Comparison of ENCODE assay signal across 17 cellular contexts in genomic region chr7:43076606-43077005, GRCh38. TPM values are rescaled to one million over a fixed set of nuclear protein-coding genes. Genes with fewer than 3 reads are reported as not detected.
"Had no signal": no experiment of that assay in that cellular context is flagged by ENCODE, and none has a peak within 500 bp of the region (broad histone marks: within the 10 kb centered on the region; RNA-seq: fewer than 3 reads in every experiment).

No MANE protein-coding gene starts in this region.

- DNase-seq: activated CD4-positive, alpha-beta T cell treated with anti-CD3 and anti-CD28 coated beads, Interleukin-2, amount 10 ng/mL, durations not matched to agents 7 days and 5 days; activated effector memory CD4-positive, alpha-beta T cell treated with Interleukin-2 at 50 U/mL for 16 hours; aorta; glutamatergic neuron; posterior cingulate gyrus; right cardiac atrium; small intestine; substantia nigra; trophoblast cell had no signal

- H3K9me3 Mint-ChIP-seq: activated CD4-positive, alpha-beta T cell treated with anti-CD3 and anti-CD28 coated beads, Interleukin-2, amount 10 ng/mL, durations not matched to agents 7 days and 5 days; activated T-cell treated with anti-CD3 and anti-CD28 coated beads, Interleukin-2, amount 50 U/mL, for 24 hours had no signal

- ATAC-seq: right cardiac atrium had no signal

- H3K36me3 ChIP-seq: esophagus muscularis mucosa, neutrophil had no signal

- H3K4me1 Mint-ChIP-seq: activated CD4-positive, alpha-beta T cell treated with anti-CD3 and anti-CD28 coated beads, Interleukin-2, amount 10 ng/mL, durations not matched to agents 7 days and 5 days had no signal

- FAIRE-seq: bronchial epithelial cell, endometrium, small intestine had no signal

- H3K27ac ChIP-seq: esophagus muscularis mucosa, neutrophil had no signal

- H3K4me3 ChIP-seq: esophagus muscularis mucosa had no signal

- H3K27ac Mint-ChIP-seq: activated CD4-positive, alpha-beta T cell treated with anti-CD3 and anti-CD28 coated beads, Interleukin-2, amount 10 ng/mL, durations not matched to agents 7 days and 5 days; activated naive CD8-positive, alpha-beta T cell; activated T-cell treated with anti-CD3 and anti-CD28 coated beads, Interleukin-2, amount 50 U/mL, for 24 hours had no signal

- H3K9me3 ChIP-seq: esophagus muscularis mucosa, neutrophil had no signal

- H3K4me3 Mint-ChIP-seq: activated CD4-positive, alpha-beta T cell treated with anti-CD3 and anti-CD28 coated beads, Interleukin-2, amount 10 ng/mL, durations not matched to agents 7 days and 5 days; activated naive CD8-positive, alpha-beta T cell; activated T-cell treated with anti-CD3 and anti-CD28 coated beads, Interleukin-2, amount 50 U/mL, for 24 hours; stimulated activated effector memory CD8-positive, alpha-beta T cell treated with anti-CD3 and anti-CD28 coated beads, Interleukin-12 subunit alpha, Interleukin-12 subunit beta, amount 100 ng/mL, for 72 hours; T-helper 1 cell treated with Interleukin-12 subunit alpha and Interleukin-12 subunit beta and Interleukin-4 antibody, amounts not matched to agents 30 μg/mL and 1 μg/mL, for 36 hours had no signal

- H3K4me1 ChIP-seq: esophagus muscularis mucosa had no signal

RNA-seq across cellular contexts. Expression of gene HECW1, which starts 35.8 kb away (rescaled TPM):
- total RNA-seq: activated CD4-positive, alpha-beta T cell treated with anti-CD3 and anti-CD28 coated beads, Interleukin-2, amount 10 ng/mL, durations not matched to agents 7 days and 5 days; right cardiac atrium had no signal
